In the genomic region with DNA sequence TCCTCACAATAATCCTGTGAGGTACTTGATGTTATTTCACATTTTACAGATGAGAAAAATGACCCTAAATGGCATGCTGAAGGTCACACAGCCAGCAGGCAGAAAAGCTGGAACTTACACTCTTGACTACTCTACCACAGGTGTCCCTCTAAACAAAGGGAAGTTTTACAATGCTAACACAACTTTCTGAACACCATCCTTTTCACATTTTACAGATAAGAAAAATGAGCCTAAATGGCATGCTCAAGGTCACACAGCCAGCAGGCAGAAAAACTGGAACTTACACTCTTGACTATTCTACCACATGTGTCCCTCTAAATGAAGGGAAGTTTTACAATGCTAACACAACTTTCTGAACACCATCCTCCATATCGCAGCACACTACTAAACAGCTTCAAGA, we compare ENCODE assay signal across 25 cellular contexts. TPM values are rescaled to one million over a fixed set of nuclear protein-coding genes. Genes with fewer than 3 reads are reported as not detected.
DNase-seq lines count a peak whose midpoint lies in the region; ATAC-seq, FAIRE-seq and TF ChIP-seq lines count a peak whose summit lies in the region.
"Had no signal": no experiment of that assay in that cellular context is flagged by ENCODE, and none has a peak within 500 bp of the region (broad histone marks: within the 10 kb centered on the region; RNA-seq: fewer than 3 reads in every experiment).

No MANE protein-coding gene starts in this region.

- peak overlapping the region; percentile 68 for H3K27ac Mint-ChIP-seq in nephron progenitor cell
- H3K27ac Mint-ChIP-seq in type B pancreatic cell = peak overlapping the region; percentile 46

- H3K4me3 Mint-ChIP-seq in nephron progenitor cell = no peak overlapping the region
- H3K4me3 Mint-ChIP-seq in type B pancreatic cell = no peak overlapping the region
- H3K4me3 Mint-ChIP-seq: CD8-positive, alpha-beta memory T cell had no signal

- TF ChIP-seq CTCF in nephron progenitor cell (IDR thresholded peaks at IDR 0.05) (no peak), type B pancreatic cell (conservative IDR thresholded peaks at IDR 0.05) (no peak)

- peaks cover 71% of the 10 kb centered on the region for H3K36me3 Mint-ChIP-seq in nephron progenitor cell (ENCODE audit: low read depth)
- peaks cover 46% of the 10 kb centered on the region for H3K36me3 Mint-ChIP-seq in type B pancreatic cell

- FAIRE-seq in H54 (lab: Jason Lieb, UNC) = peak; percentile 30
- FAIRE-seq: D721Med, HTR-8/SVneo had no signal

- H3K9me3 Mint-ChIP-seq in nephron progenitor cell (no peaks in the 10 kb centered on the region), type B pancreatic cell (no peaks in the 10 kb centered on the region)
- H3K9me3 Mint-ChIP-seq: CD8-positive, alpha-beta memory T cell had no signal

- H3K4me1 Mint-ChIP-seq in nephron progenitor cell (peaks cover 19% of the 10 kb centered on the region), type B pancreatic cell (ENCODE audit: unreplicated experiment) (peaks cover 22% of the 10 kb centered on the region)

- peak; percentile 4 for DNase-seq in SIG-M5 treated with dmso at 0.1 percent for 504 hours (lab: John Stamatoyannopoulos, UW; ENCODE audit: unreplicated experiment)
- DNase-seq in SIG-M5 (lab: John Stamatoyannopoulos, UW) = no peak
- DNase-seq in H54 (ENCODE audit: insufficient read length, low spot score) = no peak
- DNase-seq in nephron progenitor cell = no peak
- no peak for DNase-seq in type B pancreatic cell (ENCODE audit: extremely low spot score, unreplicated experiment)
- DNase-seq in anterior cingulate cortex (lab: John Stamatoyannopoulos, UW) = no peak
- no peak for DNase-seq in OCI-M1 (lab: John Stamatoyannopoulos, UW)
- DNase-seq: ACHN; C1 segment of cervical spinal cord; CD8-positive, alpha-beta memory T cell; DMS53; GDM1; GM23248; HCEC 1CT; IMR-90; MV-4-11; NCI-H1694; NCI-H2081; NCI-H2171 treated with DMSO at 0.1 percent for 48 hours; NCI-H524 treated with DMSO at 0.1 percent for 48 hours; NCI-H82; Peyer's patch had no signal

- no peak for ATAC-seq in GM21528 (IDR thresholded peaks at IDR 0.05; ENCODE audit: low FRiP score, unreplicated experiment)

- H3K27me3 Mint-ChIP-seq in nephron progenitor cell (ENCODE audit: low read depth, poor library complexity) (no peaks in the 10 kb centered on the region), type B pancreatic cell (no peaks in the 10 kb centered on the region)
- H3K27me3 Mint-ChIP-seq: CD8-positive, alpha-beta memory T cell had no signal

- no peak for TF ChIP-seq POLR2A in H54 (IDR thresholded peaks at IDR 0.05; ENCODE audit: low read depth, low read length)

RNA-seq across cellular contexts. Expression of gene TMCC1, which starts 35.6 kb away (rescaled TPM):
- total RNA-seq in type B pancreatic cell (ENCODE audit: low replicate concordance) = 46.9 and 50.8 TPM in 2 replicates
